ENCODE assay signal across 39 cellular contexts in the genomic region with DNA sequence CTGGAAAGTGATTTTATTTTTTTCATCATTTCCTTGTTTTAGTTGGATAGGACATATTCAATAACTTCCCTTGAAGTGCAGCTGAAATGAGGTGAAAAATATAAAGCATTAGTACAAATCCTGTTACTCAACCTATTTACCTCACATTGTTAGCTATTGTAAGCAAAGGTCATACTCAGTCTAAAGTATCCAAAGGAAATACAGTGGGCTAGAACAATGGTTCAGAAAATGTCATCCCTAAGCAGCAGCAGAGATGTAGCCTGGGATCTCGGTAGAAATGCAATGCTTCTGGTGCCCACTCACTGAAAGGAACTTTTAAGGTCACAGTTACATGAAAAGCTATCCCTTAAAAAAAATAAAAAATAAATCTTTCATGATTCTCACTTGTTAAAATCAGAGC.
"Had no signal": no experiment of that assay in that cellular context is flagged by ENCODE, and none has a peak within 500 bp of the region (broad histone marks: within the 10 kb centered on the region; RNA-seq: fewer than 3 reads in every experiment).

No MANE protein-coding gene starts in this region.

- H3K36me3 Mint-ChIP-seq: activated naive CD4-positive, alpha-beta T cell treated with anti-CD3 and anti-CD28 coated beads, Interleukin-2, amount 10 ng/mL, durations not matched to agents 7 days and 5 days; activated naive CD4-positive, alpha-beta T cell treated with anti-CD3 and anti-CD28 coated beads, Interleukin-2, amount 50 U/mL, for 24 hours; activated naive CD4-positive, alpha-beta T cell treated with anti-CD3 and anti-CD28 coated beads, Interleukin-2, amount 50 U/mL, for 72 hours; activated naive CD8-positive, alpha-beta T cell; activated naive CD8-positive, alpha-beta T cell treated with anti-CD3 and anti-CD28 coated beads for 36 hours; activated naive CD8-positive, alpha-beta T cell treated with anti-CD3 and anti-CD28 coated beads, Interleukin-2, amount 10 ng/mL, durations not matched to agents 7 days and 5 days; brain had no signal

- H3K4me3 Mint-ChIP-seq: activated naive CD4-positive, alpha-beta T cell treated with anti-CD3 and anti-CD28 coated beads for 36 hours; activated naive CD4-positive, alpha-beta T cell treated with anti-CD3 and anti-CD28 coated beads, Interleukin-2, amount 10 ng/mL, durations not matched to agents 7 days and 5 days; activated naive CD4-positive, alpha-beta T cell treated with anti-CD3 and anti-CD28 coated beads, Interleukin-2, amount 50 U/mL, for 24 hours; activated naive CD8-positive, alpha-beta T cell; activated naive CD8-positive, alpha-beta T cell treated with anti-CD3 and anti-CD28 coated beads for 36 hours; activated naive CD8-positive, alpha-beta T cell treated with anti-CD3 and anti-CD28 coated beads, Interleukin-2, amount 10 ng/mL, durations not matched to agents 7 days and 5 days; activated naive CD8-positive, alpha-beta T cell treated with anti-CD3 and anti-CD28 coated beads, Interleukin-2, amount 50 U/mL, for 24 hours; activated T-cell treated with anti-CD3 and anti-CD28 coated beads, Interleukin-2, amount 50 U/mL, for 24 hours; activated T-cell treated with anti-CD3 and anti-CD28 coated beads, Interleukin-2, amount 50 U/mL, for 4 hours; activated T-cell treated with anti-CD3 and anti-CD28 coated beads, Interleukin-2, amount 50 U/mL, for 72 hours; activated T-helper 1 cell treated with anti-CD3 and anti-CD28 coated beads, Interleukin-12 subunit alpha, Interleukin-12 subunit beta, Interleukin-2, Interleukin-4 antibody, amounts not matched to agents 30 ng/mL and 10 ng/mL and 1 ng/mL, durations not matched to agents 14 hours and 24 hours and 36 hours; activated T-helper 17 cell treated with anti-CD3 and anti-CD28 coated beads, Interleukin-2, amount 50 U/mL, for 72 hours; brain; central memory CD8-positive, alpha-beta T cell had no signal

- H3K9me3 ChIP-seq: adrenal gland, ascending aorta, breast epithelium had no signal

- H3K4me1 ChIP-seq: adrenal gland, ascending aorta, breast epithelium had no signal

- H3K4me1 Mint-ChIP-seq: activated naive CD4-positive, alpha-beta T cell treated with anti-CD3 and anti-CD28 coated beads, Interleukin-2, amount 10 ng/mL, durations not matched to agents 7 days and 5 days; activated naive CD4-positive, alpha-beta T cell treated with anti-CD3 and anti-CD28 coated beads, Interleukin-2, amount 50 U/mL, for 24 hours; activated naive CD8-positive, alpha-beta T cell treated with anti-CD3 and anti-CD28 coated beads for 36 hours; activated naive CD8-positive, alpha-beta T cell treated with anti-CD3 and anti-CD28 coated beads, Interleukin-2, amount 10 ng/mL, durations not matched to agents 7 days and 5 days; activated naive CD8-positive, alpha-beta T cell treated with anti-CD3 and anti-CD28 coated beads, Interleukin-2, amount 50 U/mL, for 24 hours; activated T-helper 17 cell treated with anti-CD3 and anti-CD28 coated beads, Interleukin-2, amount 50 U/mL, for 72 hours; brain; central memory CD8-positive, alpha-beta T cell had no signal

- H3K27ac Mint-ChIP-seq: activated naive CD4-positive, alpha-beta T cell treated with anti-CD3 and anti-CD28 coated beads for 36 hours; activated naive CD4-positive, alpha-beta T cell treated with anti-CD3 and anti-CD28 coated beads, Interleukin-2, amount 10 ng/mL, durations not matched to agents 7 days and 5 days; activated naive CD4-positive, alpha-beta T cell treated with anti-CD3 and anti-CD28 coated beads, Interleukin-2, amount 50 U/mL, for 24 hours; activated naive CD4-positive, alpha-beta T cell treated with anti-CD3 and anti-CD28 coated beads, Interleukin-2, amount 50 U/mL, for 72 hours; activated naive CD8-positive, alpha-beta T cell; activated naive CD8-positive, alpha-beta T cell treated with anti-CD3 and anti-CD28 coated beads for 36 hours; activated naive CD8-positive, alpha-beta T cell treated with anti-CD3 and anti-CD28 coated beads, Interleukin-2, amount 10 ng/mL, durations not matched to agents 7 days and 5 days; activated naive CD8-positive, alpha-beta T cell treated with anti-CD3 and anti-CD28 coated beads, Interleukin-2, amount 50 U/mL, for 24 hours; activated T-cell treated with anti-CD3 and anti-CD28 coated beads, Interleukin-2, amount 50 U/mL, for 24 hours; activated T-cell treated with anti-CD3 and anti-CD28 coated beads, Interleukin-2, amount 50 U/mL, for 72 hours; activated T-helper 1 cell treated with anti-CD3 and anti-CD28 coated beads, Interleukin-12 subunit alpha, Interleukin-12 subunit beta, Interleukin-2, Interleukin-4 antibody, amounts not matched to agents 30 ng/mL and 10 ng/mL and 1 ng/mL, durations not matched to agents 14 hours and 24 hours and 36 hours; activated T-helper 17 cell treated with anti-CD3 and anti-CD28 coated beads, Interleukin-2, amount 50 U/mL, for 72 hours; activated T-helper 2 cell treated with anti-CD3 and anti-CD28 coated beads, Interferon-gamma antibody, Interleukin-2, Interleukin-4, amounts not matched to agents 10 μg/mL and 5 μg/mL and 100 μg/mL, durations not matched to agents 14 hours and 24 hours and 36 hours; brain had no signal

- H3K27me3 ChIP-seq: adrenal gland, ascending aorta, brain microvascular endothelial cell, cardiac muscle cell had no signal

- H3K36me3 ChIP-seq: adrenal gland, ascending aorta, brain microvascular endothelial cell, breast epithelium, cardiac muscle cell had no signal

- DNase-seq: activated effector memory CD4-positive, alpha-beta T cell treated with anti-CD3 and anti-CD28 coated beads, Interleukin-2, amount 50 U/mL, for 16 hours; activated effector memory CD4-positive, alpha-beta T cell treated with Interleukin-2 at 50 U/mL for 16 hours; activated gamma-delta T cell; activated gamma-delta T cell treated with Interleukin-2 at 50 U/mL for 16 hours; activated naive CD4-positive, alpha-beta T cell; activated naive CD4-positive, alpha-beta T cell treated with anti-CD3 and anti-CD28 coated beads for 36 hours; activated naive CD4-positive, alpha-beta T cell treated with anti-CD3 and anti-CD28 coated beads, Interleukin-2, amount 10 ng/mL, durations not matched to agents 7 days and 5 days; activated naive CD4-positive, alpha-beta T cell treated with anti-CD3 and anti-CD28 coated beads, Interleukin-2, amount 50 U/mL, for 16 hours; activated naive CD4-positive, alpha-beta T cell treated with Interleukin-2 at 50 U/mL for 16 hours; activated naive CD8-positive, alpha-beta T cell treated with anti-CD3 and anti-CD28 coated beads for 36 hours; activated naive CD8-positive, alpha-beta T cell treated with anti-CD3 and anti-CD28 coated beads, Interleukin-2, amount 10 ng/mL, durations not matched to agents 7 days and 5 days; activated naive CD8-positive, alpha-beta T cell treated with anti-CD3 and anti-CD28 coated beads, Interleukin-2, amount 50 U/mL, for 24 hours; activated T-cell treated with anti-CD3 and anti-CD28 coated beads for 4 hours; activated T-cell treated with anti-CD3 and anti-CD28 coated beads, Interleukin-2, amount 50 U/mL, for 1 hour; activated T-cell treated with anti-CD3 and anti-CD28 coated beads, Interleukin-2, amount 50 U/mL, for 24 hours; activated T-cell treated with anti-CD3 and anti-CD28 coated beads, Interleukin-2, amount 50 U/mL, for 4 hours; activated T-cell treated with anti-CD3 and anti-CD28 coated beads, Interleukin-2, amount 50 U/mL, for 48 hours; activated T-cell treated with anti-CD3 and anti-CD28 coated beads, Interleukin-2, amount 50 U/mL, for 72 hours; adrenal gland; amniotic stem cell; amygdala; anterior cingulate cortex; aorta; brain microvascular endothelial cell; caudate nucleus; central memory CD4-positive, alpha-beta T cell; cerebellar nuclear complex had no signal

- H3K9me3 Mint-ChIP-seq: activated naive CD4-positive, alpha-beta T cell treated with anti-CD3 and anti-CD28 coated beads for 36 hours; activated naive CD4-positive, alpha-beta T cell treated with anti-CD3 and anti-CD28 coated beads, Interleukin-2, amount 10 ng/mL, durations not matched to agents 7 days and 5 days; activated naive CD4-positive, alpha-beta T cell treated with anti-CD3 and anti-CD28 coated beads, Interleukin-2, amount 50 U/mL, for 24 hours; activated naive CD4-positive, alpha-beta T cell treated with anti-CD3 and anti-CD28 coated beads, Interleukin-2, amount 50 U/mL, for 72 hours; activated naive CD8-positive, alpha-beta T cell treated with anti-CD3 and anti-CD28 coated beads, Interleukin-2, amount 50 U/mL, for 24 hours; activated T-cell treated with anti-CD3 and anti-CD28 coated beads, Interleukin-2, amount 50 U/mL, for 24 hours; activated T-cell treated with anti-CD3 and anti-CD28 coated beads, Interleukin-2, amount 50 U/mL, for 4 hours; activated T-cell treated with anti-CD3 and anti-CD28 coated beads, Interleukin-2, amount 50 U/mL, for 72 hours; activated T-helper 1 cell treated with anti-CD3 and anti-CD28 coated beads, Interleukin-12 subunit alpha, Interleukin-12 subunit beta, Interleukin-2, Interleukin-4 antibody, amounts not matched to agents 30 ng/mL and 10 ng/mL and 1 ng/mL, durations not matched to agents 14 hours and 24 hours and 36 hours; activated T-helper 2 cell treated with anti-CD3 and anti-CD28 coated beads, Interferon-gamma antibody, Interleukin-2, Interleukin-4, amounts not matched to agents 10 μg/mL and 5 μg/mL and 100 μg/mL, durations not matched to agents 14 hours and 24 hours and 36 hours had no signal

- FAIRE-seq: bronchial epithelial cell had no signal

- H3K27me3 Mint-ChIP-seq: activated naive CD4-positive, alpha-beta T cell treated with anti-CD3 and anti-CD28 coated beads, Interleukin-2, amount 10 ng/mL, durations not matched to agents 7 days and 5 days; activated naive CD4-positive, alpha-beta T cell treated with anti-CD3 and anti-CD28 coated beads, Interleukin-2, amount 50 U/mL, for 24 hours; activated naive CD8-positive, alpha-beta T cell; activated naive CD8-positive, alpha-beta T cell treated with anti-CD3 and anti-CD28 coated beads for 36 hours; activated naive CD8-positive, alpha-beta T cell treated with anti-CD3 and anti-CD28 coated beads, Interleukin-2, amount 10 ng/mL, durations not matched to agents 7 days and 5 days; activated naive CD8-positive, alpha-beta T cell treated with anti-CD3 and anti-CD28 coated beads, Interleukin-2, amount 50 U/mL, for 24 hours; activated T-helper 17 cell treated with anti-CD3 and anti-CD28 coated beads, Interleukin-2, amount 50 U/mL, for 72 hours; brain; central memory CD8-positive, alpha-beta T cell had no signal

- ATAC-seq: activated naive CD4-positive, alpha-beta T cell treated with anti-CD3 and anti-CD28 coated beads, Interleukin-2, amount 50 U/mL, for 72 hours; activated naive CD8-positive, alpha-beta T cell treated with anti-CD3 and anti-CD28 coated beads, Interleukin-2, amount 50 U/mL, for 24 hours; activated T-cell treated with anti-CD3 and anti-CD28 coated beads, Interleukin-2, amount 50 U/mL, for 4 hours; activated T-cell treated with anti-CD3 and anti-CD28 coated beads, Interleukin-2, amount 50 U/mL, for 72 hours; activated T-helper 17 cell treated with anti-CD3 and anti-CD28 coated beads, Interleukin-2, amount 50 U/mL, for 72 hours had no signal

- H3K27ac ChIP-seq: adrenal gland, ascending aorta, brain microvascular endothelial cell, breast epithelium, cardiac muscle cell had no signal

- H3K4me3 ChIP-seq: adrenal gland, ascending aorta, breast epithelium, cardiac muscle cell had no signal
